In the genomic region with DNA sequence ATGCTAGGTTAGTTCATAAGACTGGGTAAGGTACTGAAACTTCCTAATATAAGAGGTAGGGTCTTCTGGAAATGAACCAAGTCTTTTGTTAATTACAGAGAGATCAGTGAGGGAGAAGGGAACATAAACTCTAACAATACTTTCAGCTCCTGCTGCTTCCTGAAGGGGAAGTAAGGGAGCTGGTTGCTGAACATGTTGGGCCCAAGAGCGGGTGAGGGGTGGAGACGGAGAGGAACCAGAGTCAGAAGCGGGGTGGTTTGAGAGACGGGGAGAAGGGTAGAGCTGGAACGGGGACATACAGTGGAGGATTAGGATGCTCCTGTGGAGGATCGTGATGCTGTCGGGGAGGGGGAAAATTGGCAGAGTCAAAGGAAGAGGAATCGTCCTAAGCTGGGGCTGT, we compare ENCODE assay signal across 1 cellular context.
TF ChIP-seq lines count a peak whose summit lies in the region.

No MANE protein-coding gene starts in this region.

TF ChIP-seq in HepG2, 621 proteins besides CTCF, POLR2A, EP300 and RAD21:
- TF ChIP-seq, protein P1, sequence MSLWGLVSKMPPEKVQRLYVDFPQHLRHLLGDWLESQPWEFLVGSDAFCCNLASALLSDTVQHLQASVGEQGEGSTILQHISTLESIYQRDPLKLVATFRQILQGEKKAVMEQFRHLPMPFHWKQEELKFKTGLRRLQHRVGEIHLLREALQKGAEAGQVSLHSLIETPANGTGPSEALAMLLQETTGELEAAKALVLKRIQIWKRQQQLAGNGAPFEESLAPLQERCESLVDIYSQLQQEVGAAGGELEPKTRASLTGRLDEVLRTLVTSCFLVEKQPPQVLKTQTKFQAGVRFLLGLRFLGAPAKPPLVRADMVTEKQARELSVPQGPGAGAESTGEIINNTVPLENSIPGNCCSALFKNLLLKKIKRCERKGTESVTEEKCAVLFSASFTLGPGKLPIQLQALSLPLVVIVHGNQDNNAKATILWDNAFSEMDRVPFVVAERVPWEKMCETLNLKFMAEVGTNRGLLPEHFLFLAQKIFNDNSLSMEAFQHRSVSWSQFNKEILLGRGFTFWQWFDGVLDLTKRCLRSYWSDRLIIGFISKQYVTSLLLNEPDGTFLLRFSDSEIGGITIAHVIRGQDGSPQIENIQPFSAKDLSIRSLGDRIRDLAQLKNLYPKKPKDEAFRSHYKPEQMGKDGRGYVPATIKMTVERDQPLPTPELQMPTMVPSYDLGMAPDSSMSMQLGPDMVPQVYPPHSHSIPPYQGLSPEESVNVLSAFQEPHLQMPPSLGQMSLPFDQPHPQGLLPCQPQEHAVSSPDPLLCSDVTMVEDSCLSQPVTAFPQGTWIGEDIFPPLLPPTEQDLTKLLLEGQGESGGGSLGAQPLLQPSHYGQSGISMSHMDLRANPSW (CRISPR knock-in tag; IDR thresholded peaks at IDR 0.05; ENCODE audit: borderline replicate concordance), result no peak
- TF ChIP-seq ZBTB20 (CRISPR knock-in tag; IDR thresholded peaks at IDR 0.05; ENCODE audit: borderline replicate concordance, low read depth) (no peak), HMG20B (CRISPR knock-in tag; conservative IDR thresholded peaks at IDR 0.05) (no peak), CC2D1A (CRISPR knock-in tag; IDR thresholded peaks at IDR 0.05) (no peak), TEAD2 (CRISPR knock-in tag; IDR thresholded peaks at IDR 0.05) (no peak), JUND (CRISPR knock-in tag; IDR thresholded peaks at IDR 0.05) (no peak), IKZF1 (IDR thresholded peaks at IDR 0.05) (no peak), HOXA9 (CRISPR knock-in tag; IDR thresholded peaks at IDR 0.05; ENCODE audit: borderline replicate concordance) (no peak)
